23 cellular contexts compared by ENCODE assay signal in genomic region chr1:116185161-116185701, GRCh38.
DNase-seq lines count a peak whose midpoint lies in the region; ATAC-seq, FAIRE-seq and TF ChIP-seq lines count a peak whose summit lies in the region.
"Had no signal": no experiment of that assay in that cellular context is flagged by ENCODE, and none has a peak within 500 bp of the region (broad histone marks: within the 10 kb centered on the region; RNA-seq: fewer than 3 reads in every experiment).

No MANE protein-coding gene starts in this region.

- 66% methylated on average over 5 of the region's 5 CpGs for WGBS in right cardiac atrium
- 76% methylated on average over 5 of the region's 5 CpGs for WGBS in esophagus muscularis mucosa
- WGBS in psoas muscle, 3 donors, result 57 to 75% (median 70%) methylated on average over 5 of the region's 5 CpGs
- WGBS in small intestine, 3 donors, result 69 to 86% (median 85%) methylated on average over 5 of the region's 5 CpGs

- H3K27ac ChIP-seq in right cardiac atrium (ENCODE audit: low read length) (no peak overlapping the region), esophagus muscularis mucosa (replicated peaks in 1 of 4) (no peak overlapping the region), psoas muscle (no peak overlapping the region), small intestine (ENCODE audit: low read depth in 1 of 2, low read length in 1 of 2) (no peak overlapping the region)
- no peak overlapping the region for H3K27ac ChIP-seq in CD4-positive, alpha-beta memory T cell (ENCODE audit: low read depth, low read length)
- H3K27ac ChIP-seq: 22Rv1, Peyer's patch had no signal

- DNase-seq in Right ventricle myocardium inferior (ENCODE audit: missing footprints) (no peak), right cardiac atrium (no peak), esophagus muscularis mucosa (ENCODE audit: extremely low spot score) (peak; percentile 19), psoas muscle (no peak), BE2C (no peak), small intestine (no peak)
- DNase-seq in CD4-positive, alpha-beta memory T cell, result no peak
- DNase-seq: DMS153, GOT3, HCEC 1CT, KBM-7, MV-4-11, NCI-H1105, NCI-H1436 treated with DMSO at 0.1 percent for 48 hours, NCI-H187 treated with DMSO at 0.1 percent for 48 hours, NCI-H510A, NCI-H69, Peyer's patch had no signal

- H3K4me3 Mint-ChIP-seq in CD4-positive, alpha-beta memory T cell, result no peak overlapping the region
- H3K4me3 Mint-ChIP-seq: B cell, CD14-positive monocyte had no signal

- H3K4me1 ChIP-seq in right cardiac atrium (ENCODE audit: control insufficient read depth, insufficient read depth, low read length), result peaks cover 3% of the 10 kb centered on the region
- no peaks in the 10 kb centered on the region for H3K4me1 ChIP-seq in esophagus muscularis mucosa
- H3K4me1 ChIP-seq in psoas muscle, result no peaks in the 10 kb centered on the region
- no peaks in the 10 kb centered on the region for H3K4me1 ChIP-seq in BE2C
- no peaks in the 10 kb centered on the region for H3K4me1 ChIP-seq in small intestine (ENCODE audit: control insufficient read depth in 2 of 2, insufficient read depth in 1 of 2, low read depth in 1 of 2, low read length in 1 of 2)
- H3K4me1 ChIP-seq in CD4-positive, alpha-beta memory T cell (ENCODE audit: insufficient read depth, low read length), result no peaks in the 10 kb centered on the region

- no peak for TF ChIP-seq EP300 in esophagus muscularis mucosa (IDR thresholded peaks at IDR 0.05)

- H3K4me3 ChIP-seq in right cardiac atrium (ENCODE audit: low read length) (no peak overlapping the region), esophagus muscularis mucosa (no peak overlapping the region), psoas muscle (no peak overlapping the region), BE2C (ENCODE audit: low read depth, low read length) (no peak overlapping the region), small intestine (ENCODE audit: low read depth in 1 of 2, low read length in 2 of 2) (no peak overlapping the region)
- no peak overlapping the region for H3K4me3 ChIP-seq in CD4-positive, alpha-beta memory T cell (ENCODE audit: low read length in 2 of 2)
- H3K4me3 ChIP-seq: Peyer's patch had no signal

- POLR2A ChIA-PET in CD4-positive, alpha-beta memory T cell (lab: Charles Lee; ENCODE audit: partially characterized antibody), result no interaction called here

- ATAC-seq in Right ventricle myocardium inferior (peak; percentile 54), right cardiac atrium (no peak), HG02885 (IDR thresholded peaks at IDR 0.05; ENCODE audit: poor library complexity, unreplicated experiment) (peak; percentile 74), psoas muscle (peak; percentile 33 to 75 (median 66))
- ATAC-seq: SK-N-SH treated with all-trans-retinoic acid at 6 μM for 48 hours had no signal

- H3K27me3 ChIP-seq in right cardiac atrium (ENCODE audit: control insufficient read depth, insufficient read depth) (no peaks in the 10 kb centered on the region), esophagus muscularis mucosa (peaks cover 0 to 6% (median 0%) of the 10 kb centered on the region in 4 donors), psoas muscle (ENCODE audit: insufficient read depth in 3 of 3, low read length in 2 of 3) (peaks cover 0 to 2% (median 0%) of the 10 kb centered on the region in 3 donors), BE2C (no peaks in the 10 kb centered on the region), small intestine (ENCODE audit: control insufficient read depth in 2 of 2, insufficient read depth in 2 of 2, low read length in 2 of 2) (no peaks in the 10 kb centered on the region)
- H3K27me3 ChIP-seq in CD4-positive, alpha-beta memory T cell (ENCODE audit: insufficient read depth, low read length), result no peaks in the 10 kb centered on the region
- H3K27me3 ChIP-seq: Peyer's patch had no signal

- no peak for FAIRE-seq in small intestine (lab: Jason Lieb, UNC)

- H3K36me3 Mint-ChIP-seq in CD4-positive, alpha-beta memory T cell, result no peaks in the 10 kb centered on the region
- H3K36me3 Mint-ChIP-seq: CD14-positive monocyte had no signal

- no peak for TF ChIP-seq POLR2A in esophagus muscularis mucosa (IDR thresholded peaks at IDR 0.05; ENCODE audit: low read depth)

- H3K9me3 Mint-ChIP-seq in CD4-positive, alpha-beta memory T cell, result peaks cover 0 to 2% (median 0%) of the 10 kb centered on the region in 8 donors
- H3K9me3 Mint-ChIP-seq: CD14-positive monocyte had no signal

- H3K9me3 ChIP-seq in right cardiac atrium (ENCODE audit: control insufficient read depth, low read length), result no peaks in the 10 kb centered on the region
- H3K9me3 ChIP-seq in esophagus muscularis mucosa, result no peaks in the 10 kb centered on the region
- no peaks in the 10 kb centered on the region for H3K9me3 ChIP-seq in psoas muscle
- H3K9me3 ChIP-seq in BE2C, result no peaks in the 10 kb centered on the region
- no peaks in the 10 kb centered on the region for H3K9me3 ChIP-seq in small intestine (ENCODE audit: control insufficient read depth, low read depth)
- H3K9me3 ChIP-seq in CD4-positive, alpha-beta memory T cell (ENCODE audit: control insufficient read depth in 1 of 2, low read length in 2 of 2), result no peaks in the 10 kb centered on the region
- H3K9me3 ChIP-seq: Peyer's patch had no signal

- H3K36me3 ChIP-seq in esophagus muscularis mucosa (no peaks in the 10 kb centered on the region), psoas muscle (ENCODE audit: insufficient read depth in 1 of 2, low read depth in 1 of 2) (no peaks in the 10 kb centered on the region), BE2C (no peaks in the 10 kb centered on the region), small intestine (ENCODE audit: control insufficient read depth in 2 of 2, insufficient read depth in 2 of 2, low read length in 2 of 2) (no peaks in the 10 kb centered on the region)
- H3K36me3 ChIP-seq in CD4-positive, alpha-beta memory T cell (ENCODE audit: insufficient read depth, low read length), result no peaks in the 10 kb centered on the region
- H3K36me3 ChIP-seq: Peyer's patch had no signal

- no peak overlapping the region for H3K27ac Mint-ChIP-seq in CD4-positive, alpha-beta memory T cell
- H3K27ac Mint-ChIP-seq: B cell, CD14-positive monocyte had no signal

- intact Hi-C loops in Right ventricle myocardium inferior (cut with DNase I) (no loop called here), right cardiac atrium (cut with DNase I) (no loop called here), esophagus muscularis mucosa (cut with DNase I) (no loop called here), psoas muscle (cut with DNase I) (no loop called here)
- intact Hi-C loops in CD4-positive, alpha-beta memory T cell (cut with micrococcal nuclease), result no loop called here

- CTCF ChIA-PET in CD4-positive, alpha-beta memory T cell (lab: Charles Lee; ENCODE audit: partially characterized antibody), result interaction anchor here (1.5 kb wide), 1 partner anchor 301 kb away, joined by 3 read pairs; no protein-coding TSS in a partner anchor

- no peaks in the 10 kb centered on the region for H3K4me1 Mint-ChIP-seq in CD4-positive, alpha-beta memory T cell
- H3K4me1 Mint-ChIP-seq: B cell, CD14-positive monocyte had no signal

- peaks cover 7 to 8% of the 10 kb centered on the region in 2 donors for H3K27me3 Mint-ChIP-seq in CD4-positive, alpha-beta memory T cell

- no peak for TF ChIP-seq CTCF in esophagus muscularis mucosa (IDR thresholded peaks at IDR 0.05)
- TF ChIP-seq CTCF in psoas muscle (IDR thresholded peaks at IDR 0.05), result no peak
- no peak for TF ChIP-seq CTCF in BE2C (IDR thresholded peaks at IDR 0.05; ENCODE audit: low read depth, low read length)

Comparison
In these comparisons a context has a peak if more than half of its experiments do, and no peak if none do; other contexts are left out.
1. ATAC-seq: peak in Right ventricle myocardium inferior (single experiment), HG02885 (single experiment) and psoas muscle (4 of 4); none in right cardiac atrium (0 of 2).